In the genomic region with DNA sequence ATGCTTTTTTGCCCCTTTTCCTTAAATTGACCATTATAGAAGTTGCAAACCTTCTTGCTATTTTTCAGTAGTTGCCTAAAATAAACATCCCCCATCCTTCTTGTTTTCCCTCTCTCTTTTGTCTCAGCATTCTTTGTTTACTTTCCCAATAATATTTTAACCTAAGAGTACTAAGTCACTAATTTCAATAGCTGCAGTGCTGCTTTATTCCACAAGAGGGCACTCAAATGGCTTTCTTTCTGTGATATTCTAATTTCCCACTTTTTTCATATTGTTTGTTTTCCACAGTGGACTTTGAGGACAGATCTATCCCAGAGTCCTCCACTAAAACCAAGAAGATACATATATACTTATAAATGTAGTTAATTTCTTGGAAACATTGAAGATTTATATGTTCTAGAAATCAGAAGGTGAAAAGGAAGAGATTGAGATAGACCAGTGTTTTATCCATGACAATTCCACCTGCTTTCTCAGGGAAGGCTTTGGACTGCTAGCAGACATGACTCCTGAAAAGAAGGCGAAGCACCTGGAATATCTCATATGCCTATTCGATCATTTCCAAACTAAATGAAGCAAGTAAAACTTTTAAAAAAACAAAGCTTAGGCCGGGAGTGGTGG, we compare ENCODE assay signal across 8 cellular contexts.
DNase-seq lines count a peak whose midpoint lies in the region; ATAC-seq and TF ChIP-seq lines count a peak whose summit lies in the region.

No MANE protein-coding gene starts in this region.

- ATAC-seq in body of pancreas (no peak), GM18907 (IDR thresholded peaks at IDR 0.05; ENCODE audit: unreplicated experiment) (no peak), HG03139 (IDR thresholded peaks at IDR 0.05; ENCODE audit: unreplicated experiment) (no peak)

- H3K9me3 ChIP-seq in body of pancreas: no peaks in the 10 kb centered on the region

- H3K27me3 ChIP-seq in body of pancreas: no peaks in the 10 kb centered on the region

- intact Hi-C loops in body of pancreas (cut with DNase I): no loop called here

- no peaks in the 10 kb centered on the region for H3K36me3 ChIP-seq in body of pancreas (replicated peaks in 1 of 2; ENCODE audit: insufficient read depth in 1 of 2, low read depth in 2 of 2)

- no peak overlapping the region for H3K27ac ChIP-seq in body of pancreas

- DNase-seq in DMS 273 (lab: John Stamatoyannopoulos, UW; ENCODE audit: unreplicated experiment) (peak; percentile 38), DMS 273 treated with DMSO at 0.1 percent for 48 hours (lab: John Stamatoyannopoulos, UW) (no peak), LoVo (ENCODE audit: low spot score) (peak; percentile 41), body of pancreas (peak in 3 of 4 donors; percentile 13 to 22 (median 21)), lung microvascular endothelial cell (ENCODE audit: low read depth in 2 of 2) (peak; percentile 19 to 32), NCI-H2171 treated with DMSO at 0.1 percent for 48 hours (lab: John Stamatoyannopoulos, UW) (no peak)

- TF ChIP-seq POLR2A in body of pancreas (IDR thresholded peaks at IDR 0.05): no peak

- no peak overlapping the region for H3K4me3 ChIP-seq in body of pancreas

- H3K4me1 ChIP-seq in body of pancreas: no peaks in the 10 kb centered on the region

- peak; percentile 64 to 97 (median 77) for TF ChIP-seq CTCF in body of pancreas (IDR thresholded peaks at IDR 0.05)

- whole genome bisulfite sequencing in body of pancreas, 2 donors: 66 to 70% methylated on average over 3 of the region's 3 CpGs

Comparison
In these comparisons a context has a peak if more than half of its experiments do, and no peak if none do; other contexts are left out.
1. DNase-seq: peak in DMS 273 (single experiment), LoVo (single experiment), body of pancreas (3 of 4) and lung microvascular endothelial cell (2 of 2); none in DMS 273 treated with DMSO at 0.1 percent for 48 hours (single experiment) and NCI-H2171 treated with DMSO at 0.1 percent for 48 hours (single experiment).